In genomic region chr12:104177663-104178501, GRCh38 we compare ENCODE assay signal across 8 cellular contexts. TPM values are rescaled to one million over a fixed set of nuclear protein-coding genes. Genes with fewer than 3 reads are reported as not detected.
DNase-seq lines count a peak whose midpoint lies in the region; ATAC-seq and TF ChIP-seq lines count a peak whose summit lies in the region.

No MANE protein-coding gene starts in this region.

- WGBS in aorta, 2 donors, result 24 to 26% methylated on average over 8 of the region's 8 CpGs

- no peak overlapping the region for H3K4me3 ChIP-seq in lower lobe of right lung
- no peak overlapping the region for H3K4me3 ChIP-seq in aorta (ENCODE audit: low read length in 2 of 2)

- H3K9me3 ChIP-seq in lower lobe of right lung (no peaks in the 10 kb centered on the region), aorta (ENCODE audit: control insufficient read depth, low read length) (no peaks in the 10 kb centered on the region)

- DNase-seq in Caki2 (ENCODE audit: low read depth), result peak; percentile 61
- peak; percentile 98 for DNase-seq in NCI-H226
- peak; percentile 63 for DNase-seq in brain pericyte (ENCODE audit: low read depth, low spot score)
- DNase-seq in lower lobe of right lung, result peak; percentile 53
- peak; percentile 87 to 88 for DNase-seq in aorta
- DNase-seq in KG1 (lab: John Stamatoyannopoulos, UW), result no peak

- ATAC-seq in lower lobe of right lung (peak; percentile 79 to 82), aorta (ENCODE audit: low FRiP score) (peak; percentile 89), HG03457 (IDR thresholded peaks at IDR 0.05; ENCODE audit: unreplicated experiment) (no peak), GM19467 (IDR thresholded peaks at IDR 0.05; ENCODE audit: unreplicated experiment) (no peak)

- H3K36me3 ChIP-seq in lower lobe of right lung (no peaks in the 10 kb centered on the region), aorta (ENCODE audit: control insufficient read depth in 1 of 2, insufficient read depth in 2 of 2, low read length in 1 of 2) (no peaks in the 10 kb centered on the region)

- H3K4me1 ChIP-seq in lower lobe of right lung (peaks cover 41% of the 10 kb centered on the region), aorta (ENCODE audit: control insufficient read depth in 1 of 2, insufficient read depth in 2 of 2, low read length in 2 of 2) (peaks cover 0 to 5% of the 10 kb centered on the region in 2 donors)

- peak; percentile 26 for TF ChIP-seq CTCF in lower lobe of right lung (IDR thresholded peaks at IDR 0.05)

- H3K27me3 ChIP-seq in lower lobe of right lung (ENCODE audit: low read depth), result no peaks in the 10 kb centered on the region
- no peaks in the 10 kb centered on the region for H3K27me3 ChIP-seq in aorta (ENCODE audit: control insufficient read depth in 1 of 2, insufficient read depth in 2 of 2, low read length in 1 of 2)

- in situ Hi-C loops in Caki2 (cut with HindIII; ENCODE audit: low pct_unique_long_range_greater_than_20kb, low sequenced_read_pairs), result no loop called here

- H3K27ac ChIP-seq in lower lobe of right lung, result peak overlapping the region; percentile 53
- H3K27ac ChIP-seq in aorta (ENCODE audit: low read depth in 1 of 2, low read length in 2 of 2), result peak overlapping the region in 1 of 2 donors; percentile 62

- intact Hi-C loops in lower lobe of right lung (cut with DNase I) (no loop called here), aorta (cut with DNase I) (loop anchor here (5.0 kb wide), 2 partner anchors 36 to 41 kb away; partner anchors contain the start of gene NFYB (in 1 of the 2))

RNA-seq across cellular contexts. Expression of gene TXNRD1, which starts 37.7 kb away (rescaled TPM):
- total RNA-seq in Caki2 (2014; rRNA removed; shearing (Covaris generic); ENCODE audit: low replicate concordance), result 1,577 and 1,656 TPM in 2 replicates
- 144 TPM for total RNA-seq in lower lobe of right lung
- 100 to 1,000 TPM; 115 to 140 TPM for total RNA-seq in aorta
- polyA plus RNA-seq in aorta, result 100 to 1,000 TPM in 1 of 2 donors, 10 to 100 TPM in 1; 97.7 to 119 TPM

RNA-seq across cellular contexts. Expression of gene NFYB, which starts 39.9 kb away (rescaled TPM):
- 14.9 and 30.5 TPM in 2 replicates for total RNA-seq in Caki2 (2014; rRNA removed; shearing (Covaris generic); ENCODE audit: low replicate concordance)
- total RNA-seq in lower lobe of right lung (31.2 TPM), aorta (10 to 100 TPM; 44.1 to 59.2 TPM)
- polyA plus RNA-seq in aorta, result 100 to 1,000 TPM in 1 of 2 donors, 10 to 100 TPM in 1; 67.6 to 121 TPM

Comparison
In these comparisons a context has a peak if more than half of its experiments do, and no peak if none do; other contexts are left out.
1. ATAC-seq: peak in lower lobe of right lung (2 of 2) and aorta (single experiment); none in HG03457 (single experiment) and GM19467 (single experiment).
2. RNA of gene TXNRD1, which starts 37.7 kb away (total RNA-seq): 1,577 to 1,656 TPM in Caki2; 144 TPM in lower lobe of right lung (single experiment) and 115 to 140 TPM in aorta; every median in the first group is over 10 times any median in the second.